In the genomic region with DNA sequence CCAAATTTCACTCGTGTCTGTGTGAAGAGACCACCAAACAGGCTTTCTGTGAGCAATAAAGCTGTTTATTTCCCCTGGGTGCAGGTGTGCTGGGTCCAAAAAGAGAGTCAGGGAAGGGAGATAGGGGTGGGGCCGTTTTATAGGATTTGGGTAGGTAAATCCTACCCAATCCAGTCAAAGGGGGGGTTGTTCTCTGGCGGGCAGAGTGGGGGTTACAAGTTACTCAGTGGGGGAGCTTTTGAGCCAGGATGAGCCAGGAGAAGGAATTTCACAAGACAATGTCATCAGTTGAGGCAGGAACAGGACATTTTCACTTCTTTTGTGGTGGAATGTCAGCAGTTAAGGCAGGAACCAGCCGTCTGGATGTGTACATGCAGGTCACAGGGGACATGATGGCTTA, we compare ENCODE assay signal across 5 cellular contexts.
DNase-seq lines count a peak whose midpoint lies in the region; TF ChIP-seq lines count a peak whose summit lies in the region.
"Not testable (repeated sequence)": the region's sequence is repeated elsewhere in the genome, so short reads cannot be mapped to it uniquely, and the experiment has no call there.

No MANE protein-coding gene starts in this region.

- not testable (repeated sequence) for H3K9ac ChIP-seq in HUES48 (ENCODE audit: low read depth, low read length); HUES64 (ENCODE audit: low read depth, low read length); endodermal cell (ENCODE audit: extremely low read depth, low read length, poor library complexity, severe bottlenecking); iPS-15b (ENCODE audit: low read depth, low read length)

- H3K36me3 Mint-ChIP-seq in endodermal cell (ENCODE audit: low read depth): peaks cover 26% of the 10 kb centered on the region

- H3K27me3 ChIP-seq in H7 (ENCODE audit: control insufficient read depth, insufficient read depth, low read length); HUES48 (ENCODE audit: control insufficient read depth, insufficient read depth, low read length); HUES64 (ENCODE audit: insufficient read depth, low read length); endodermal cell (ENCODE audit: control insufficient read depth, insufficient read depth, low read length, poor library complexity, severe bottlenecking); iPS-15b (ENCODE audit: control insufficient read depth, insufficient read depth, low read length): not testable (repeated sequence)

- not testable (repeated sequence) for H3K4me1 ChIP-seq in HUES48 (ENCODE audit: control insufficient read depth, insufficient read depth, low read length); HUES64 (ENCODE audit: insufficient read depth, low read length); endodermal cell (ENCODE audit: control insufficient read depth, insufficient read depth, low read length); iPS-15b (ENCODE audit: control insufficient read depth, insufficient read depth, low read length)

- peaks cover 56% of the 10 kb centered on the region for H3K4me1 Mint-ChIP-seq in endodermal cell

- not testable (repeated sequence) for DNase-seq in H7
- DNase-seq in endodermal cell: peak; percentile 71

- H3K4me3 Mint-ChIP-seq in endodermal cell: peak overlapping the region; percentile 76

- H3K36me3 ChIP-seq in H7 (replicated peaks; ENCODE audit: control insufficient read depth, insufficient read depth, low read length); HUES48 (ENCODE audit: control insufficient read depth, insufficient read depth, low read length); HUES64 (ENCODE audit: insufficient read depth, low read length); endodermal cell (ENCODE audit: control insufficient read depth, insufficient read depth, low read length); iPS-15b (ENCODE audit: control insufficient read depth, insufficient read depth, low read length): not testable (repeated sequence)

- H3K27ac Mint-ChIP-seq in endodermal cell: peak overlapping the region; percentile 74

- 71% methylated on average over 4 of the region's 4 CpGs for WGBS in HUES64
- 74 to 84% methylated on average over 2 to 4 of the region's 4 CpGs for WGBS in endodermal cell (ENCODE audit: insufficient coverage in 1 of 2, insufficient read length in 1 of 2), 2 experiments

- H3K27ac ChIP-seq in HUES48 (ENCODE audit: low read depth, low read length); HUES64 (ENCODE audit: low read depth, low read length); endodermal cell (ENCODE audit: low read depth, low read length): not testable (repeated sequence)

- H3K4me3 ChIP-seq in H7 (ENCODE audit: insufficient read depth, low read depth, low read length) (peak overlapping the region; percentile 46), HUES48 (ENCODE audit: low read depth, low read length) (peak overlapping the region; percentile 35; the same call in 1 of the 2 replicates), HUES64 (ENCODE audit: low read length) (peak overlapping the region; percentile 29; the same call in 1 of the 2 replicates), endodermal cell (ENCODE audit: low read length) (peak overlapping the region; percentile 61), iPS-15b (ENCODE audit: low read depth, low read length) (peak overlapping the region; percentile 55)

- H3K9me3 ChIP-seq in HUES48 (ENCODE audit: control insufficient read depth, insufficient read depth, low read length); HUES64 (ENCODE audit: insufficient read depth, low read depth, low read length); endodermal cell (ENCODE audit: control insufficient read depth, low read length); iPS-15b (ENCODE audit: control insufficient read depth, insufficient read depth, low read length): not testable (repeated sequence)

- H3K9me3 Mint-ChIP-seq in endodermal cell: peaks cover 31% of the 10 kb centered on the region

- not testable (repeated sequence) for TF ChIP-seq CTCF in endodermal cell (conservative IDR thresholded peaks at IDR 0.05)

- not testable (repeated sequence) for H3K27me3 Mint-ChIP-seq in endodermal cell (ENCODE audit: insufficient read depth)
